1 cellular context compared by ENCODE assay signal in genomic region chr16:31460582-31461002, GRCh38.
TF ChIP-seq lines count a peak whose summit lies in the region.

No MANE protein-coding gene starts in this region.

TF ChIP-seq in endothelial cell of umbilical vein, 7 proteins besides CTCF, POLR2A, EP300 and RAD21:
- TF ChIP-seq POLR2AphosphoS5 (IDR thresholded peaks at IDR 0.05; ENCODE audit: insufficient read depth, low read depth, low read length): no peak
- no peak for TF ChIP-seq JUN (IDR thresholded peaks at IDR 0.05; ENCODE audit: borderline replicate concordance, insufficient read depth, insufficient read length, low read depth)
- TF ChIP-seq MYC (IDR thresholded peaks at IDR 0.05; ENCODE audit: low read depth, low read length): no peak
- no peak for TF ChIP-seq FOS (IDR thresholded peaks at IDR 0.05; ENCODE audit: borderline replicate concordance, insufficient read depth, low read length)
- no peak for TF ChIP-seq MAX (IDR thresholded peaks at IDR 0.05; ENCODE audit: insufficient read depth, insufficient read length)
- TF ChIP-seq EZH2 (IDR thresholded peaks at IDR 0.05; ENCODE audit: borderline replicate concordance, low read depth, low read length, severe bottlenecking): no peak
- no peak for TF ChIP-seq GATA2 (IDR thresholded peaks at IDR 0.05; ENCODE audit: insufficient read depth, insufficient read length, low read depth, low read length)
TF ChIP-seq in endothelial cell of umbilical vein: peak in this region for 0.
